Comparison of ENCODE assay signal across 20 cellular contexts in genomic region chr6:44005507-44005903, GRCh38.
DNase-seq lines count a peak whose midpoint lies in the region; ATAC-seq and TF ChIP-seq lines count a peak whose summit lies in the region.
"Had no signal": no experiment of that assay in that cellular context is flagged by ENCODE, and none has a peak within 500 bp of the region (broad histone marks: within the 10 kb centered on the region; RNA-seq: fewer than 3 reads in every experiment).

No MANE protein-coding gene starts in this region.

- H3K27ac ChIP-seq in BLaER1 treated with 17β-estradiol and CSF1 and Interleukin-3, amounts not matched to agents 10 nM and 100 nM: 0 out of 22 replicates have a peak overlapping the region, but pooled peaks of 1 of the 11 experiments have one; percentile 15
- H3K27ac ChIP-seq in SK-N-MC (0 out of 2 replicates have a peak overlapping the region, but pooled peaks have one; percentile 38), neuronal stem cell (replicated peaks; ENCODE audit: low read length) (no peak overlapping the region)
- H3K27ac ChIP-seq: ascending aorta, C4-2B, dorsolateral prefrontal cortex, HL-60, stomach, tibial nerve had no signal

- H4K91ac ChIP-seq in neuronal stem cell (ENCODE audit: low read depth, low read length, poor library complexity): no peak overlapping the region

- H3K4me3 Mint-ChIP-seq in MCF 10A (ENCODE audit: unreplicated experiment): no peak overlapping the region
- H3K4me3 Mint-ChIP-seq: activated CD4-positive, alpha-beta T cell treated with anti-CD3 and anti-CD28 coated beads for 36 hours; activated naive CD8-positive, alpha-beta T cell treated with anti-CD3 and anti-CD28 coated beads, Interleukin-2, amount 10 ng/mL, durations not matched to agents 7 days and 5 days; central memory CD8-positive, alpha-beta T cell had no signal

- POLR2A ChIA-PET in MCF 10A (lab: Yijun Ruan, JAX): no interaction called here

- peaks cover 0 to 15% (median 0%) of the 10 kb centered on the region in 11 experiments; a peak in 1 of 22 replicates for H4K20me1 ChIP-seq in BLaER1 treated with 17β-estradiol and CSF1 and Interleukin-3, amounts not matched to agents 10 nM and 100 nM

- H3K23ac ChIP-seq in neuronal stem cell (ENCODE audit: low read depth, low read length, poor library complexity): no peak overlapping the region

- H3K9ac ChIP-seq in BLaER1 treated with 17β-estradiol and CSF1 and Interleukin-3, amounts not matched to agents 10 nM and 100 nM: peak overlapping the region in 1 of 11 experiments; percentile 0; a peak in 1 of 22 replicates
- H3K9ac ChIP-seq in SK-N-MC (ENCODE audit: insufficient read length): no peak overlapping the region
- H3K9ac ChIP-seq in neuronal stem cell (ENCODE audit: low read depth, low read length, poor library complexity): no peak overlapping the region

- H3K4ac ChIP-seq in neuronal stem cell (ENCODE audit: low read length): no peak overlapping the region

- peak overlapping the region; percentile 85 for H2AK5ac ChIP-seq in neuronal stem cell (ENCODE audit: low read depth, low read length)

- H3K9me3 Mint-ChIP-seq in MCF 10A (ENCODE audit: unreplicated experiment): no peaks in the 10 kb centered on the region
- H3K9me3 Mint-ChIP-seq: activated naive CD8-positive, alpha-beta T cell treated with anti-CD3 and anti-CD28 coated beads, Interleukin-2, amount 10 ng/mL, durations not matched to agents 7 days and 5 days; central memory CD8-positive, alpha-beta T cell had no signal

- H2BK15ac ChIP-seq in neuronal stem cell (ENCODE audit: low read length): no peak overlapping the region

- H3K27me3 Mint-ChIP-seq in MCF 10A (ENCODE audit: insufficient read depth, unreplicated experiment): no peaks in the 10 kb centered on the region

- H3K18ac ChIP-seq in neuronal stem cell (ENCODE audit: low read length): no peak overlapping the region

- H2BK120ac ChIP-seq in neuronal stem cell (ENCODE audit: low read depth, low read length): no peak overlapping the region

- peaks cover 33 to 41% (median 35%) of the 10 kb centered on the region in 11 experiments for H3K27me3 ChIP-seq in BLaER1 treated with 17β-estradiol and CSF1 and Interleukin-3, amounts not matched to agents 10 nM and 100 nM
- peaks cover 0 to 87% (median 4%) of the 10 kb centered on the region in 3 experiments for H3K27me3 ChIP-seq in neuronal stem cell (ENCODE audit: control insufficient read depth in 3 of 3, insufficient read depth in 3 of 3, low read depth in 1 of 3, low read length in 3 of 3)

- H2BK12ac ChIP-seq in neuronal stem cell (ENCODE audit: low read length): no peak overlapping the region

- no peak overlapping the region for H3K4me3 ChIP-seq in BLaER1 treated with 17β-estradiol and CSF1 and Interleukin-3, amounts not matched to agents 10 nM and 100 nM
- H3K4me3 ChIP-seq in SK-N-MC: no peak overlapping the region
- H3K4me3 ChIP-seq in neuronal stem cell (ENCODE audit: low read length in 2 of 2): no peak overlapping the region
- H3K4me3 ChIP-seq: ascending aorta, dorsolateral prefrontal cortex, smooth muscle cell, stomach, tibial nerve had no signal

- BruUV-seq in MCF 10A (replicated peaks; lab: Mats Ljungman, UMichigan): no TSS peak

- no peak overlapping the region for H2BK5ac ChIP-seq in neuronal stem cell (ENCODE audit: low read length)

- H3K9me3 ChIP-seq in BLaER1 treated with 17β-estradiol and CSF1 and Interleukin-3, amounts not matched to agents 10 nM and 100 nM (replicated peaks in 1 of 11): no peaks in the 10 kb centered on the region
- no peaks in the 10 kb centered on the region for H3K9me3 ChIP-seq in SK-N-MC (ENCODE audit: low read depth, low read length)
- peaks cover 0 to 4% of the 10 kb centered on the region in 2 donors for H3K9me3 ChIP-seq in neuronal stem cell (replicated peaks in 1 of 2; ENCODE audit: control insufficient read depth in 2 of 2, insufficient read depth in 1 of 2, low read depth in 1 of 2, low read length in 2 of 2)
- H3K9me3 ChIP-seq: ascending aorta, stomach, tibial nerve had no signal

- no peak overlapping the region for H2AFZ ChIP-seq in neuronal stem cell (ENCODE audit: low read length)

- intact Hi-C loops in left cardiac atrium (cut with DNase I) (no loop called here), MCF 10A (cut with micrococcal nuclease) (loop anchor here (2.0 kb wide), 1 partner anchor 79 kb away; no protein-coding TSS in a partner anchor)

- no CpG with 5 or more reads among the region's 3 CpGs for WGBS in neuronal stem cell (ENCODE audit: extremely low coverage in 2 of 2, insufficient read length in 2 of 2, insufficient replicate concordance in 1 of 2), 2 donors

- no peak for TF ChIP-seq CTCF in MCF 10A (IDR thresholded peaks at IDR 0.05; ENCODE audit: unreplicated experiment)

- no peak overlapping the region for H4K8ac ChIP-seq in neuronal stem cell (ENCODE audit: low read depth, low read length)

- peak; percentile 9 to 12 for ATAC-seq in left cardiac atrium
- no peak for ATAC-seq in HG03457 (IDR thresholded peaks at IDR 0.05; ENCODE audit: unreplicated experiment)
- ATAC-seq in GM21447 (IDR thresholded peaks at IDR 0.05; ENCODE audit: unreplicated experiment): no peak
- ATAC-seq: activated CD4-positive, alpha-beta T cell treated with anti-CD3 and anti-CD28 coated beads for 36 hours had no signal

- H3K79me1 ChIP-seq in neuronal stem cell (ENCODE audit: low read depth, low read length): no peaks in the 10 kb centered on the region

- H3K4me1 ChIP-seq in BLaER1 treated with 17β-estradiol and CSF1 and Interleukin-3, amounts not matched to agents 10 nM and 100 nM: peaks cover 50 to 95% (median 73%) of the 10 kb centered on the region in 10 experiments
- H3K4me1 ChIP-seq in neuronal stem cell (ENCODE audit: control insufficient read depth in 2 of 2, insufficient read depth in 1 of 2, low read depth in 1 of 2, low read length in 2 of 2): peaks cover 0 to 36% of the 10 kb centered on the region in 2 donors

- DNase-seq in SK-N-MC (ENCODE audit: low read depth, low spot score) (no peak), left cardiac atrium (peak; percentile 46), neuronal stem cell (ENCODE audit: low spot score) (no peak), MCF 10A (ENCODE audit: unreplicated experiment) (no peak), ureter (ENCODE audit: low spot score) (no peak)
- DNase-seq: activated effector memory CD4-positive, alpha-beta T cell treated with anti-CD3 and anti-CD28 coated beads, Interleukin-2, amount 50 U/mL, for 16 hours; activated naive CD8-positive, alpha-beta T cell treated with anti-CD3 and anti-CD28 coated beads, Interleukin-2, amount 10 ng/mL, durations not matched to agents 7 days and 5 days; activated T-cell treated with anti-CD3 and anti-CD28 coated beads, Interleukin-2, amount 50 U/mL, for 1 hour; stomach had no signal

- H3K4me1 Mint-ChIP-seq in MCF 10A (ENCODE audit: insufficient read depth, unreplicated experiment): peaks cover 24% of the 10 kb centered on the region

- no peak overlapping the region for H3K27ac Mint-ChIP-seq in MCF 10A (ENCODE audit: low read depth, unreplicated experiment)
- H3K27ac Mint-ChIP-seq: activated CD4-positive, alpha-beta T cell treated with anti-CD3 and anti-CD28 coated beads for 36 hours; activated naive CD8-positive, alpha-beta T cell treated with anti-CD3 and anti-CD28 coated beads, Interleukin-2, amount 10 ng/mL, durations not matched to agents 7 days and 5 days had no signal

- H3K14ac ChIP-seq in neuronal stem cell (ENCODE audit: low read length): no peak overlapping the region

- H3K36me3 ChIP-seq in BLaER1 treated with 17β-estradiol and CSF1 and Interleukin-3, amounts not matched to agents 10 nM and 100 nM: no peaks in the 10 kb centered on the region
- H3K36me3 ChIP-seq in SK-N-MC (ENCODE audit: insufficient read depth, low read length): no peaks in the 10 kb centered on the region
- H3K36me3 ChIP-seq in neuronal stem cell (replicated peaks in 1 of 2; ENCODE audit: control insufficient read depth in 2 of 2, insufficient read depth in 2 of 2, low read length in 2 of 2): no peaks in the 10 kb centered on the region
- H3K36me3 ChIP-seq: ascending aorta, stomach, tibial nerve had no signal

- H3K4me2 ChIP-seq in BLaER1 treated with 17β-estradiol and CSF1 and Interleukin-3, amounts not matched to agents 10 nM and 100 nM: peak overlapping the region in 10 of 11 experiments; percentile 34 to 92 (median 60); a peak in 19 of 22 replicates
- H3K4me2 ChIP-seq in neuronal stem cell (ENCODE audit: insufficient read depth, low read length, poor library complexity, severe bottlenecking): no peak overlapping the region
- H3K4me2 ChIP-seq: smooth muscle cell had no signal

- CTCF ChIA-PET in MCF 10A (lab: Yijun Ruan, JAX): interaction anchor here (0.5 to 1.0 kb wide), 2 partner anchors 32 to 261 kb away, joined by 3 read pairs; no protein-coding TSS in a partner anchor

- H3K36me3 Mint-ChIP-seq in MCF 10A (ENCODE audit: insufficient read depth, unreplicated experiment): no peaks in the 10 kb centered on the region

Comparison
In these comparisons a context has a peak if more than half of its experiments do, and no peak if none do; other contexts are left out.
1. ATAC-seq: peak in left cardiac atrium (2 of 2); none in HG03457 (single experiment) and GM21447 (single experiment).